ENCODE assay signal across 1 cellular context in the genomic region with DNA sequence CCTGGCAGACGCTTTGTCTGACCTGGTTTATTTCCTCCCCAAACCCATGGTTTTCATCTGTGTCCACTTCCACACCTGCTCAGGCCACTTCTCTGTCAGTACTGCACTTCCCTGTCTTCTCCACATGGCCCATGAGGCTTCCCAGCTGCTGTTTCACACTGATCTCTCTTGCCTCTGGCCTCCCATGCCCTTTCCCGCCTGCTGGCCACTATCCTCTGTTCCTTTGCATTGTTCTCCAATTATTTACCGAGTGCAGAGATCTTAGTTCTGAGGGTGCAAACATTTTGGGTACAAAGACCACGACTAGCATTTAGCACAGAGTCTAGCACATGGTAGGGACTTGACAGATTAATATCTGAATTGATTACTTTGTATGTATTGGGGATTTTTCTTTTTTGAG.
TF ChIP-seq lines count a peak whose summit lies in the region.

No MANE protein-coding gene starts in this region.

TF ChIP-seq in H1, 55 proteins besides CTCF, POLR2A, EP300 and RAD21:
- peak; percentile 44; the same call in 1 of the 2 replicates for TF ChIP-seq E2F6 (IDR thresholded peaks at IDR 0.05)
- TF ChIP-seq SP4 (IDR thresholded peaks at IDR 0.05; ENCODE audit: low read length) = no peak
- TF ChIP-seq ATF3 (IDR thresholded peaks at IDR 0.05; ENCODE audit: insufficient read depth, low read depth, low read length) = no peak
